1 cellular context compared by ENCODE assay signal in the genomic region with DNA sequence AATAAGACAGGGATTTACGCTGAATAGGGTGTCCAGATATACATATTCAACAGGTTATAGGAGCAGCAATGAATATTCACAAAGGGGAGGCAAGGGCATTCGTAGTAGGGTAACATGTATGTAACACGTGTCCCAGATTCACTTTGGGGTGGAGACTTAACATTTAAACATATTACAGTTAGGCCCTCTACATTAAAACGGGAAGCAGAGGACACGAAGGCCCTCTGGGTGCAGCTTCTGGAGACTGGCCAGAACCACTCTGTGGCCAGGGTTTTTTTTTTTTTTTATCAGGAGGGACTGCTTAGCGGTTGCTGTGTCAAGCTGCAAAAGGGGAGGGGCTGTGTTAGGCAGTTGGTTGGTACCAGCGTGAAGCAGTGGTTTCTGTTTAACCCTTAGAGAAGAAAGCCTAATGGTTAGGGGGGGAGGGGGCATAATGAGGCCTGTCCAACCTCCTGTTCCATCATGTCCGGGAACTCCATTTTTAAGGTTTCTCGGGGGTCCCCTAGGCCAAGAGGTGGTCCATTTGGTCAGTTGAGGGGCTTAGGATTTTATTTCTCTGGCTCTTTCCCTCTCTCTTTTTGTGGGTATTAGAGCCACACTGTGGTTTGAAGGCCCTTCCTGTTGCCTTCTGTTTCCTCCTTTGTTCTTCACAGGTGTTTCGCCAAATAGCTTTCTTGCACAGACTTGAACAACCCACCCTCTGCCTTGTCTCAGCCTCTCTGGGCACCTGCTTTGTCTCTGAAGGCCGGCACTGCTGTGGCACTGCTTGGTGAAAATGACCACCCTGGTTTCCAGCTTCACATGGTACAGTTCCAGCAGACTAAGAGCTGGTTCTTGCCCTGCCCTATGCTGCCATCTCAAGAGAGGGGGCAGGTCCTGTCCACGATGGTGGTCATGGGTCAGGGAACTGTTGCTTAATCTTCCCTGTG.
TF ChIP-seq lines count a peak whose summit lies in the region.

No MANE protein-coding gene starts in this region.

TF ChIP-seq in HEK293, 187 proteins besides CTCF, POLR2A, EP300 and RAD21 (continued from another document and continues in another):
- TF ChIP-seq, protein P1, sequence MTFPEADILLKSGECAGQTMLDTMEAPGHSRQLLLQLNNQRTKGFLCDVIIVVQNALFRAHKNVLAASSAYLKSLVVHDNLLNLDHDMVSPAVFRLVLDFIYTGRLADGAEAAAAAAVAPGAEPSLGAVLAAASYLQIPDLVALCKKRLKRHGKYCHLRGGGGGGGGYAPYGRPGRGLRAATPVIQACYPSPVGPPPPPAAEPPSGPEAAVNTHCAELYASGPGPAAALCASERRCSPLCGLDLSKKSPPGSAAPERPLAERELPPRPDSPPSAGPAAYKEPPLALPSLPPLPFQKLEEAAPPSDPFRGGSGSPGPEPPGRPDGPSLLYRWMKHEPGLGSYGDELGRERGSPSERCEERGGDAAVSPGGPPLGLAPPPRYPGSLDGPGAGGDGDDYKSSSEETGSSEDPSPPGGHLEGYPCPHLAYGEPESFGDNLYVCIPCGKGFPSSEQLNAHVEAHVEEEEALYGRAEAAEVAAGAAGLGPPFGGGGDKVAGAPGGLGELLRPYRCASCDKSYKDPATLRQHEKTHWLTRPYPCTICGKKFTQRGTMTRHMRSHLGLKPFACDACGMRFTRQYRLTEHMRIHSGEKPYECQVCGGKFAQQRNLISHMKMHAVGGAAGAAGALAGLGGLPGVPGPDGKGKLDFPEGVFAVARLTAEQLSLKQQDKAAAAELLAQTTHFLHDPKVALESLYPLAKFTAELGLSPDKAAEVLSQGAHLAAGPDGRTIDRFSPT (tag by site-specific recombination; IDR thresholded peaks at IDR 0.05): no peak
- TF ChIP-seq, protein P2, sequence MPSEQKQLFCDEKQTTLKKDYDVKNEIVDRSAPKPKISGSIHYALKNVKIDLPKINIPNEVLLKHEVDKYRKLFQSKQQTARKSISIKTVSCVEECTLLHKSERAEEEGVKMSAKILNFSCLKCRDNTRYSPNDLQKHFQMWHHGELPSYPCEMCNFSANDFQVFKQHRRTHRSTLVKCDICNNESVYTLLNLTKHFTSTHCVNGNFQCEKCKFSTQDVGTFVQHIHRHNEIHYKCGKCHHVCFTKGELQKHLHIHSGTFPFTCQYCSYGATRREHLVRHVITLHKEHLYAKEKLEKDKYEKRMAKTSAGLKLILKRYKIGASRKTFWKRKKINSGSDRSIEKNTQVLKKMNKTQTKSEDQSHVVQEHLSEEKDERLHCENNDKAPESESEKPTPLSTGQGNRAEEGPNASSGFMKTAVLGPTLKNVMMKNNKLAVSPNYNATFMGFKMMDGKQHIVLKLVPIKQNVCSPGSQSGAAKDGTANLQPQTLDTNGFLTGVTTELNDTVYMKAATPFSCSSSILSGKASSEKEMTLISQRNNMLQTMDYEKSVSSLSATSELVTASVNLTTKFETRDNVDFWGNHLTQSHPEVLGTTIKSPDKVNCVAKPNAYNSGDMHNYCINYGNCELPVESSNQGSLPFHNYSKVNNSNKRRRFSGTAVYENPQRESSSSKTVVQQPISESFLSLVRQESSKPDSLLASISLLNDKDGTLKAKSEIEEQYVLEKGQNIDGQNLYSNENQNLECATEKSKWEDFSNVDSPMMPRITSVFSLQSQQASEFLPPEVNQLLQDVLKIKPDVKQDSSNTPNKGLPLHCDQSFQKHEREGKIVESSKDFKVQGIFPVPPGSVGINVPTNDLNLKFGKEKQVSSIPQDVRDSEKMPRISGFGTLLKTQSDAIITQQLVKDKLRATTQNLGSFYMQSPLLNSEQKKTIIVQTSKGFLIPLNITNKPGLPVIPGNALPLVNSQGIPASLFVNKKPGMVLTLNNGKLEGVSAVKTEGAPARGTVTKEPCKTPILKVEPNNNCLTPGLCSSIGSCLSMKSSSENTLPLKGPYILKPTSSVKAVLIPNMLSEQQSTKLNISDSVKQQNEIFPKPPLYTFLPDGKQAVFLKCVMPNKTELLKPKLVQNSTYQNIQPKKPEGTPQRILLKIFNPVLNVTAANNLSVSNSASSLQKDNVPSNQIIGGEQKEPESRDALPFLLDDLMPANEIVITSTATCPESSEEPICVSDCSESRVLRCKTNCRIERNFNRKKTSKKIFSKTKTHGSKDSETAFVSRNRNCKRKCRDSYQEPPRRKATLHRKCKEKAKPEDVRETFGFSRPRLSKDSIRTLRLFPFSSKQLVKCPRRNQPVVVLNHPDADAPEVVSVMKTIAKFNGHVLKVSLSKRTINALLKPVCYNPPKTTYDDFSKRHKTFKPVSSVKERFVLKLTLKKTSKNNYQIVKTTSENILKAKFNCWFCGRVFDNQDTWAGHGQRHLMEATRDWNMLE (tag by site-specific recombination; conservative IDR thresholded peaks at IDR 0.05; ENCODE audit: low read depth): no peak
- TF ChIP-seq YY1 (tag by site-specific recombination; IDR thresholded peaks at IDR 0.05) (no peak), ZNF544 (tag by site-specific recombination; IDR thresholded peaks at IDR 0.05) (no peak), ZNF391 (tag by site-specific recombination; IDR thresholded peaks at IDR 0.05; ENCODE audit: borderline replicate concordance, low read depth) (no peak), ZBTB21 (tag by site-specific recombination; IDR thresholded peaks at IDR 0.05) (no peak), ZNF596 (tag by site-specific recombination; IDR thresholded peaks at IDR 0.05) (no peak), ZNF146 (tag by site-specific recombination; IDR thresholded peaks at IDR 0.05) (no peak), ZSCAN30 (tag by site-specific recombination; IDR thresholded peaks at IDR 0.05) (no peak), ZNF248 (tag by site-specific recombination; IDR thresholded peaks at IDR 0.05) (no peak), ZNF114 (tag by site-specific recombination; IDR thresholded peaks at IDR 0.05) (no peak), ZNF184 (tag by site-specific recombination; IDR thresholded peaks at IDR 0.05) (no peak), ZNF561 (tag by site-specific recombination; IDR thresholded peaks at IDR 0.05; ENCODE audit: borderline replicate concordance) (no peak), SP7 (tag by site-specific recombination; IDR thresholded peaks at IDR 0.05) (no peak), ZNF707 (tag by site-specific recombination; IDR thresholded peaks at IDR 0.05) (no peak), BCL11A (tag by site-specific recombination; IDR thresholded peaks at IDR 0.05; ENCODE audit: low read depth) (no peak), ZFP37 (tag by site-specific recombination; IDR thresholded peaks at IDR 0.05) (no peak), GLI4 (tag by site-specific recombination; IDR thresholded peaks at IDR 0.05) (no peak), ZNF48 (tag by site-specific recombination; IDR thresholded peaks at IDR 0.05) (no peak), MYNN (tag by site-specific recombination; IDR thresholded peaks at IDR 0.05; ENCODE audit: borderline replicate concordance) (no peak), ZNF521 (tag by site-specific recombination; IDR thresholded peaks at IDR 0.05) (no peak), BCL11B (tag by site-specific recombination; IDR thresholded peaks at IDR 0.05; ENCODE audit: low read depth) (no peak), FEZF1 (tag by site-specific recombination; IDR thresholded peaks at IDR 0.05) (no peak), ZNF223 (tag by site-specific recombination; IDR thresholded peaks at IDR 0.05) (no peak), ZIC2 (tag by site-specific recombination; IDR thresholded peaks at IDR 0.05) (no peak), SCRT1 (tag by site-specific recombination; IDR thresholded peaks at IDR 0.05; ENCODE audit: borderline replicate concordance) (peak; percentile 97), ZBTB20 (tag by site-specific recombination; IDR thresholded peaks at IDR 0.05) (no peak; the same call in 1 of the 2 replicates), ZNF239 (tag by site-specific recombination; IDR thresholded peaks at IDR 0.05) (no peak), ZNF341 (tag by site-specific recombination; IDR thresholded peaks at IDR 0.05; ENCODE audit: low read depth) (no peak), ZNF830 (tag by site-specific recombination; IDR thresholded peaks at IDR 0.05; ENCODE audit: low read depth) (no peak), ZNF335 (tag by site-specific recombination; conservative IDR thresholded peaks at IDR 0.05) (peak; percentile 39), ZNF221 (tag by site-specific recombination; IDR thresholded peaks at IDR 0.05; ENCODE audit: borderline replicate concordance) (no peak), ZNF324 (tag by site-specific recombination; IDR thresholded peaks at IDR 0.05) (no peak), ZFP41 (tag by site-specific recombination; IDR thresholded peaks at IDR 0.05; ENCODE audit: borderline replicate concordance) (no peak), SCRT2 (tag by site-specific recombination; IDR thresholded peaks at IDR 0.05) (peak; percentile 97)
- TF ChIP-seq, protein P3, sequence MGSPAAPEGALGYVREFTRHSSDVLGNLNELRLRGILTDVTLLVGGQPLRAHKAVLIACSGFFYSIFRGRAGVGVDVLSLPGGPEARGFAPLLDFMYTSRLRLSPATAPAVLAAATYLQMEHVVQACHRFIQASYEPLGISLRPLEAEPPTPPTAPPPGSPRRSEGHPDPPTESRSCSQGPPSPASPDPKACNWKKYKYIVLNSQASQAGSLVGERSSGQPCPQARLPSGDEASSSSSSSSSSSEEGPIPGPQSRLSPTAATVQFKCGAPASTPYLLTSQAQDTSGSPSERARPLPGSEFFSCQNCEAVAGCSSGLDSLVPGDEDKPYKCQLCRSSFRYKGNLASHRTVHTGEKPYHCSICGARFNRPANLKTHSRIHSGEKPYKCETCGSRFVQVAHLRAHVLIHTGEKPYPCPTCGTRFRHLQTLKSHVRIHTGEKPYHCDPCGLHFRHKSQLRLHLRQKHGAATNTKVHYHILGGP (tag by site-specific recombination; IDR thresholded peaks at IDR 0.05): no peak
- TF ChIP-seq, protein P4, sequence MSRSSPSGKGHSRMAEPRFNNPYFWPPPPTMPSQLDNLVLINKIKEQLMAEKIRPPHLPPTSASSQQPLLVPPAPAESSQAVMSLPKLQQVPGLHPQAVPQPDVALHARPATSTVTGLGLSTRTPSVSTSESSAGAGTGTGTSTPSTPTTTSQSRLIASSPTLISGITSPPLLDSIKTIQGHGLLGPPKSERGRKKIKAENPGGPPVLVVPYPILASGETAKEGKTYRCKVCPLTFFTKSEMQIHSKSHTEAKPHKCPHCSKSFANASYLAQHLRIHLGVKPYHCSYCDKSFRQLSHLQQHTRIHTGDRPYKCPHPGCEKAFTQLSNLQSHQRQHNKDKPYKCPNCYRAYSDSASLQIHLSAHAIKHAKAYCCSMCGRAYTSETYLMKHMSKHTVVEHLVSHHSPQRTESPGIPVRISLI (tag by site-specific recombination; IDR thresholded peaks at IDR 0.05): 0 out of 2 replicates have a peak, but pooled peaks have one; percentile 50
- TF ChIP-seq, protein P5, sequence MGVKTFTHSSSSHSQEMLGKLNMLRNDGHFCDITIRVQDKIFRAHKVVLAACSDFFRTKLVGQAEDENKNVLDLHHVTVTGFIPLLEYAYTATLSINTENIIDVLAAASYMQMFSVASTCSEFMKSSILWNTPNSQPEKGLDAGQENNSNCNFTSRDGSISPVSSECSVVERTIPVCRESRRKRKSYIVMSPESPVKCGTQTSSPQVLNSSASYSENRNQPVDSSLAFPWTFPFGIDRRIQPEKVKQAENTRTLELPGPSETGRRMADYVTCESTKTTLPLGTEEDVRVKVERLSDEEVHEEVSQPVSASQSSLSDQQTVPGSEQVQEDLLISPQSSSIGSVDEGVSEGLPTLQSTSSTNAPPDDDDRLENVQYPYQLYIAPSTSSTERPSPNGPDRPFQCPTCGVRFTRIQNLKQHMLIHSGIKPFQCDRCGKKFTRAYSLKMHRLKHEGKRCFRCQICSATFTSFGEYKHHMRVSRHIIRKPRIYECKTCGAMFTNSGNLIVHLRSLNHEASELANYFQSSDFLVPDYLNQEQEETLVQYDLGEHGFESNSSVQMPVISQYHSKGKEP (tag by site-specific recombination; IDR thresholded peaks at IDR 0.05): no peak
- TF ChIP-seq, protein P6, sequence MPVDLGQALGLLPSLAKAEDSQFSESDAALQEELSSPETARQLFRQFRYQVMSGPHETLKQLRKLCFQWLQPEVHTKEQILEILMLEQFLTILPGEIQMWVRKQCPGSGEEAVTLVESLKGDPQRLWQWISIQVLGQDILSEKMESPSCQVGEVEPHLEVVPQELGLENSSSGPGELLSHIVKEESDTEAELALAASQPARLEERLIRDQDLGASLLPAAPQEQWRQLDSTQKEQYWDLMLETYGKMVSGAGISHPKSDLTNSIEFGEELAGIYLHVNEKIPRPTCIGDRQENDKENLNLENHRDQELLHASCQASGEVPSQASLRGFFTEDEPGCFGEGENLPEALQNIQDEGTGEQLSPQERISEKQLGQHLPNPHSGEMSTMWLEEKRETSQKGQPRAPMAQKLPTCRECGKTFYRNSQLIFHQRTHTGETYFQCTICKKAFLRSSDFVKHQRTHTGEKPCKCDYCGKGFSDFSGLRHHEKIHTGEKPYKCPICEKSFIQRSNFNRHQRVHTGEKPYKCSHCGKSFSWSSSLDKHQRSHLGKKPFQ (tag by site-specific recombination; IDR thresholded peaks at IDR 0.05): no peak
- TF ChIP-seq, protein P7, sequence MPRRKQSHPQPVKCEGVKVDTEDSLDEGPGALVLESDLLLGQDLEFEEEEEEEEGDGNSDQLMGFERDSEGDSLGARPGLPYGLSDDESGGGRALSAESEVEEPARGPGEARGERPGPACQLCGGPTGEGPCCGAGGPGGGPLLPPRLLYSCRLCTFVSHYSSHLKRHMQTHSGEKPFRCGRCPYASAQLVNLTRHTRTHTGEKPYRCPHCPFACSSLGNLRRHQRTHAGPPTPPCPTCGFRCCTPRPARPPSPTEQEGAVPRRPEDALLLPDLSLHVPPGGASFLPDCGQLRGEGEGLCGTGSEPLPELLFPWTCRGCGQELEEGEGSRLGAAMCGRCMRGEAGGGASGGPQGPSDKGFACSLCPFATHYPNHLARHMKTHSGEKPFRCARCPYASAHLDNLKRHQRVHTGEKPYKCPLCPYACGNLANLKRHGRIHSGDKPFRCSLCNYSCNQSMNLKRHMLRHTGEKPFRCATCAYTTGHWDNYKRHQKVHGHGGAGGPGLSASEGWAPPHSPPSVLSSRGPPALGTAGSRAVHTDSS (tag by site-specific recombination; IDR thresholded peaks at IDR 0.05): no peak
- TF ChIP-seq, protein P8, sequence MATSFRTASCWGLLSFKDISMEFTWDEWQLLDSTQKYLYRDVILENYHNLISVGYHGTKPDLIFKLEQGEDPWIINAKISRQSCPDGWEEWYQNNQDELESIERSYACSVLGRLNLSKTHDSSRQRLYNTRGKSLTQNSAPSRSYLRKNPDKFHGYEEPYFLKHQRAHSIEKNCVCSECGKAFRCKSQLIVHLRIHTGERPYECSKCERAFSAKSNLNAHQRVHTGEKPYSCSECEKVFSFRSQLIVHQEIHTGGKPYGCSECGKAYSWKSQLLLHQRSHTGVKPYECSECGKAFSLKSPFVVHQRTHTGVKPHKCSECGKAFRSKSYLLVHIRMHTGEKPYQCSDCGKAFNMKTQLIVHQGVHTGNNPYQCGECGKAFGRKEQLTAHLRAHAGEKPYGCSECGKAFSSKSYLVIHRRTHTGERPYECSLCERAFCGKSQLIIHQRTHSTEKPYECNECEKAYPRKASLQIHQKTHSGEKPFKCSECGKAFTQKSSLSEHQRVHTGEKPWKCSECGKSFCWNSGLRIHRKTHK (tag by site-specific recombination; IDR thresholded peaks at IDR 0.05): no peak
- TF ChIP-seq, protein P9, sequence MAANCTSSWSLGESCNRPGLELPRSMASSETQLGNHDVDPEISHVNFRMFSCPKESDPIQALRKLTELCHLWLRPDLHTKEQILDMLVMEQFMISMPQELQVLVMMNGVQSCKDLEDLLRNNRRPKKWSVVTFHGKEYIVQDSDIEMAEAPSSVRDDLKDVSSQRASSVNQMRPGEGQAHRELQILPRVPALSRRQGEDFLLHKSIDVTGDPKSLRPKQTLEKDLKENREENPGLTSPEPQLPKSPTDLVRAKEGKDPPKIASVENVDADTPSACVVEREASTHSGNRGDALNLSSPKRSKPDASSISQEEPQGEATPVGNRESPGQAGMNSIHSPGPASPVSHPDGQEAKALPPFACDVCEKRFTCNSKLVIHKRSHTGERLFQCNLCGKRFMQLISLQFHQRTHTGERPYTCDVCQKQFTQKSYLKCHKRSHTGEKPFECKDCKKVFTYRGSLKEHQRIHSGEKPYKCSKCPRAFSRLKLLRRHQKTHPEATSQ (tag by site-specific recombination; IDR thresholded peaks at IDR 0.05): no peak
